In genomic region chr10:75234683-75235374, GRCh38 we compare ENCODE assay signal across 1 cellular context.
A peak's percentile ranks its signal among the peaks of the same experiment; 100 is the strongest.
TF ChIP-seq lines count a peak whose summit lies in the region.

No MANE protein-coding gene starts in this region.

TF ChIP-seq in HepG2, 621 proteins besides CTCF, POLR2A, EP300 and RAD21 (continued from another document and continues in another):
- TF ChIP-seq ZBTB38 (CRISPR knock-in tag; IDR thresholded peaks at IDR 0.05) (peak; percentile 33; the same call in 1 of the 2 replicates), HNF1B (CRISPR knock-in tag; IDR thresholded peaks at IDR 0.05) (no peak), ZNF235 (CRISPR knock-in tag; IDR thresholded peaks at IDR 0.05; ENCODE audit: borderline replicate concordance) (0 out of 2 replicates have a peak, but pooled peaks have one; percentile 35), CBX2 (IDR thresholded peaks at IDR 0.05; ENCODE audit: low read depth, low read length) (no peak), CBX2 (CRISPR knock-in tag; IDR thresholded peaks at IDR 0.05; ENCODE audit: low read depth) (no peak), ZNF160 (CRISPR knock-in tag; IDR thresholded peaks at IDR 0.05) (no peak), PATZ1 (CRISPR knock-in tag; IDR thresholded peaks at IDR 0.05) (no peak; the same call in 1 of the 2 replicates), ZNF513 (CRISPR knock-in tag; conservative IDR thresholded peaks at IDR 0.05) (no peak), SP140L (CRISPR knock-in tag; IDR thresholded peaks at IDR 0.05; ENCODE audit: borderline replicate concordance) (no peak), TARDBP (CRISPR knock-in tag; IDR thresholded peaks at IDR 0.05) (no peak), ZNF30 (CRISPR knock-in tag; IDR thresholded peaks at IDR 0.05) (no peak), BORCS8-MEF2B (CRISPR knock-in tag; IDR thresholded peaks at IDR 0.05) (0 out of 2 replicates have a peak, but pooled peaks have one; percentile 2), ATM (IDR thresholded peaks at IDR 0.05; ENCODE audit: borderline replicate concordance) (no peak), KDM4B (CRISPR knock-in tag; IDR thresholded peaks at IDR 0.05) (no peak), ZNF232 (CRISPR knock-in tag; IDR thresholded peaks at IDR 0.05; ENCODE audit: borderline replicate concordance) (no peak), ZNF883 (CRISPR knock-in tag; IDR thresholded peaks at IDR 0.05; ENCODE audit: not compliant biosample characterization) (no peak), MYPOP (CRISPR knock-in tag; IDR thresholded peaks at IDR 0.05) (0 out of 2 replicates have a peak, but pooled peaks have one; percentile 30), XRCC5 (optimal IDR thresholded peaks at IDR 0.05; ENCODE audit: low read length) (no peak), ZBTB3 (CRISPR knock-in tag; IDR thresholded peaks at IDR 0.05; ENCODE audit: borderline replicate concordance, low read depth) (no peak), ZNF839 (CRISPR knock-in tag; IDR thresholded peaks at IDR 0.05; ENCODE audit: borderline replicate concordance) (no peak), CBFB (CRISPR knock-in tag; IDR thresholded peaks at IDR 0.05) (no peak), AGO2 (optimal IDR thresholded peaks at IDR 0.05; ENCODE audit: low read depth, low read length) (peak; percentile 66), ZNF720 (CRISPR knock-in tag; IDR thresholded peaks at IDR 0.05) (no peak), ZNF776 (CRISPR knock-in tag; IDR thresholded peaks at IDR 0.05) (peak; percentile 76; the same call in 1 of the 2 replicates), ATF7-NPFF (CRISPR knock-in tag; IDR thresholded peaks at IDR 0.05; ENCODE audit: low read depth) (no peak), FOXA1 (IDR thresholded peaks at IDR 0.05) (no peak), FOXA1 (CRISPR knock-in tag; IDR thresholded peaks at IDR 0.05) (no peak), RERE (CRISPR knock-in tag; IDR thresholded peaks at IDR 0.05; ENCODE audit: low read depth) (no peak), ZFP90 (CRISPR knock-in tag; IDR thresholded peaks at IDR 0.05; ENCODE audit: borderline replicate concordance) (no peak), EEA1 (CRISPR knock-in tag; IDR thresholded peaks at IDR 0.05; ENCODE audit: borderline replicate concordance) (no peak), MXD1 (CRISPR knock-in tag; IDR thresholded peaks at IDR 0.05) (peak; percentile 55; the same call in 1 of the 2 replicates), ZBTB20 (CRISPR knock-in tag; IDR thresholded peaks at IDR 0.05; ENCODE audit: borderline replicate concordance, low read depth) (no peak), ZNF136 (CRISPR knock-in tag; IDR thresholded peaks at IDR 0.05; ENCODE audit: low read depth) (no peak), SRSF1 (optimal IDR thresholded peaks at IDR 0.05; ENCODE audit: low read depth, low read length) (peak; percentile 44), RARG (CRISPR knock-in tag; IDR thresholded peaks at IDR 0.05; ENCODE audit: low read depth) (no peak), MATR3 (CRISPR knock-in tag; IDR thresholded peaks at IDR 0.05) (no peak), ZZZ3 (CRISPR knock-in tag; IDR thresholded peaks at IDR 0.05; ENCODE audit: borderline replicate concordance) (no peak), ZNF121 (CRISPR knock-in tag; IDR thresholded peaks at IDR 0.05) (0 out of 2 replicates have a peak, but pooled peaks have one; percentile 20), ZNF326 (CRISPR knock-in tag; IDR thresholded peaks at IDR 0.05; ENCODE audit: borderline replicate concordance) (no peak), KMT2A (CRISPR knock-in tag; IDR thresholded peaks at IDR 0.05) (no peak), NCOA5 (CRISPR knock-in tag; IDR thresholded peaks at IDR 0.05) (no peak), ZNF766 (CRISPR knock-in tag; IDR thresholded peaks at IDR 0.05; ENCODE audit: borderline replicate concordance) (no peak; the same call in 1 of the 2 replicates), HMGXB3 (CRISPR knock-in tag; IDR thresholded peaks at IDR 0.05; ENCODE audit: borderline replicate concordance) (no peak), NR2F2 (IDR thresholded peaks at IDR 0.05; ENCODE audit: borderline replicate concordance, low read depth) (no peak), LCORL (IDR thresholded peaks at IDR 0.05) (no peak), LCORL (CRISPR knock-in tag; IDR thresholded peaks at IDR 0.05) (no peak; the same call in 1 of the 2 replicates), ZFP1 (CRISPR knock-in tag; IDR thresholded peaks at IDR 0.05) (no peak), ZNF597 (CRISPR knock-in tag; IDR thresholded peaks at IDR 0.05) (no peak), FLYWCH1 (CRISPR knock-in tag; IDR thresholded peaks at IDR 0.05) (no peak), SRSF9 (IDR thresholded peaks at IDR 0.05; ENCODE audit: borderline replicate concordance, insufficient read depth, low read depth, low read length, poor library complexity, severe bottlenecking) (no peak), EHMT2 (IDR thresholded peaks at IDR 0.05; ENCODE audit: borderline replicate concordance, low read depth, low read length) (no peak), ZNF740 (CRISPR knock-in tag; IDR thresholded peaks at IDR 0.05) (peak; percentile 42; the same call in 1 of the 2 replicates), ZNF468 (CRISPR knock-in tag; IDR thresholded peaks at IDR 0.05) (no peak)
